In genomic region chrX:16124201-16124600, GRCh38 we compare ENCODE assay signal across 1 cellular context.
TF ChIP-seq lines count a peak whose summit lies in the region.

No MANE protein-coding gene starts in this region.

TF ChIP-seq in IMR-90, 13 proteins besides CTCF, POLR2A, EP300 and RAD21:
- TF ChIP-seq MAFK (IDR thresholded peaks at IDR 0.05; ENCODE audit: low read depth, low read length): no peak
- no peak for TF ChIP-seq ELK1 (IDR thresholded peaks at IDR 0.05; ENCODE audit: borderline replicate concordance, low read depth, low read length)
- no peak for TF ChIP-seq SMC3 (IDR thresholded peaks at IDR 0.05; ENCODE audit: low read depth, low read length)
- no peak for TF ChIP-seq FOS (IDR thresholded peaks at IDR 0.05; ENCODE audit: low read depth, low read length)
